ENCODE assay signal across 12 cellular contexts in genomic region chr9:80156725-80157124, GRCh38.
DNase-seq lines count a peak whose midpoint lies in the region; ATAC-seq lines count a peak whose summit lies in the region.
"Had no signal": no experiment of that assay in that cellular context is flagged by ENCODE, and none has a peak within 500 bp of the region (broad histone marks: within the 10 kb centered on the region; RNA-seq: fewer than 3 reads in every experiment).

No MANE protein-coding gene starts in this region.

- no peaks in the 10 kb centered on the region for H3K9me3 ChIP-seq in Karpas-422 (ENCODE audit: low read length)

- peaks cover 33% of the 10 kb centered on the region for H3K4me1 ChIP-seq in Karpas-422 (ENCODE audit: low read length)

- peak overlapping the region; percentile 23 for H3K4me3 ChIP-seq in Karpas-422 (ENCODE audit: low read length)

- no peaks in the 10 kb centered on the region for H3K27me3 ChIP-seq in Karpas-422 (ENCODE audit: low read length)

- peak overlapping the region; percentile 19; the same call in 1 of the 2 replicates for H3K27ac ChIP-seq in Karpas-422 (ENCODE audit: low read length)

- H3K9me2 ChIP-seq in Karpas-422 (replicated peaks; ENCODE audit: insufficient read depth, low read length): no peaks in the 10 kb centered on the region

- DNase-seq in DMS 273 (lab: John Stamatoyannopoulos, UW; ENCODE audit: unreplicated experiment): peak; percentile 72
- peak; percentile 60 for DNase-seq in Karpas-422
- no peak for DNase-seq in KG1 (lab: John Stamatoyannopoulos, UW)
- DNase-seq in NK-92 treated with Interleukin-12 subunit alpha and Interleukin-12 subunit beta, amount 100 ng/mL, for 24 hours (lab: John Stamatoyannopoulos, UW): no peak
- DNase-seq in NCI-H345 treated with DMSO at 0.1 percent for 48 hours (lab: John Stamatoyannopoulos, UW; ENCODE audit: unreplicated experiment): no peak
- DNase-seq in EL: no peak
- DNase-seq: ACHN; head of caudate nucleus; stimulated activated naive CD8-positive, alpha-beta T cell treated with anti-CD3 and anti-CD28 coated beads, Interleukin-15, Interleukin-2, amounts not matched to agents 100 U/mL and 50 U/mL, for 24 hours had no signal

- H3K4me2 ChIP-seq in Karpas-422 (ENCODE audit: low read depth, low read length, poor library complexity, severe bottlenecking): peak overlapping the region; percentile 29

- H3K36me3 ChIP-seq in Karpas-422 (ENCODE audit: insufficient read depth, low read length): no peaks in the 10 kb centered on the region

- ATAC-seq in GM19395 (IDR thresholded peaks at IDR 0.05; ENCODE audit: unreplicated experiment) (peak; percentile 73), HG02840 (IDR thresholded peaks at IDR 0.05; ENCODE audit: low FRiP score, unreplicated experiment) (peak; percentile 72)
- ATAC-seq: activated CD4-positive, CD25-positive, alpha-beta regulatory T cell treated with anti-CD3 and anti-CD28 coated beads, Interleukin-2, amount 50 U/mL, for 24 hours; stimulated activated naive CD8-positive, alpha-beta T cell treated with anti-CD3 and anti-CD28 coated beads, Interleukin-15, Interleukin-2, amounts not matched to agents 100 U/mL and 50 U/mL, for 24 hours had no signal

- H3K79me2 ChIP-seq in Karpas-422 (ENCODE audit: low read length): no peaks in the 10 kb centered on the region

- H4K20me1 ChIP-seq in Karpas-422 (ENCODE audit: insufficient read depth, low read depth, low read length): no peaks in the 10 kb centered on the region

- H2AFZ ChIP-seq in Karpas-422 (ENCODE audit: low read length): no peak overlapping the region

- no peak overlapping the region for H3K9ac ChIP-seq in Karpas-422 (ENCODE audit: low read length)

Comparison
In these comparisons a context has a peak if more than half of its experiments do, and no peak if none do; other contexts are left out.
1. DNase-seq: peak in DMS 273 (single experiment) and Karpas-422 (single experiment); none in KG1 (single experiment), NK-92 treated with Interleukin-12 subunit alpha and Interleukin-12 subunit beta, amount 100 ng/mL, for 24 hours (single experiment), NCI-H345 treated with DMSO at 0.1 percent for 48 hours (single experiment) and EL (single experiment).